Comparison of ENCODE assay signal across 10 cellular contexts in genomic region chr21:36773111-36773510, GRCh38.
DNase-seq lines count a peak whose midpoint lies in the region; ATAC-seq and TF ChIP-seq lines count a peak whose summit lies in the region.
"Had no signal": no experiment of that assay in that cellular context is flagged by ENCODE, and none has a peak within 500 bp of the region (broad histone marks: within the 10 kb centered on the region; RNA-seq: fewer than 3 reads in every experiment).

No MANE protein-coding gene starts in this region.

- H3K4me3 ChIP-seq in brain microvascular endothelial cell (ENCODE audit: low read depth, low read length) = no peak overlapping the region
- no peak overlapping the region for H3K4me3 ChIP-seq in left lung

- in situ Hi-C loops in brain microvascular endothelial cell (cut with HindIII; ENCODE audit: low pct_ligation_motif_present, low sequenced_read_pairs) = no loop called here

- H3K27me3 Mint-ChIP-seq in effector memory CD8-positive, alpha-beta T cell = no peaks in the 10 kb centered on the region
- H3K27me3 Mint-ChIP-seq: activated CD4-positive, alpha-beta T cell treated with anti-CD3 and anti-CD28 coated beads, Interleukin-2, amount 10 ng/mL, durations not matched to agents 7 days and 5 days had no signal

- H3K4me1 Mint-ChIP-seq in effector memory CD8-positive, alpha-beta T cell (ENCODE audit: low read depth in 2 of 2) = peaks cover 0 to 4% of the 10 kb centered on the region in 2 donors
- H3K4me1 Mint-ChIP-seq: activated CD4-positive, alpha-beta T cell treated with anti-CD3 and anti-CD28 coated beads, Interleukin-2, amount 10 ng/mL, durations not matched to agents 7 days and 5 days had no signal

- DNase-seq in A172 (ENCODE audit: low spot score) = peak; percentile 78
- DNase-seq in LoVo (ENCODE audit: low spot score) = peak; percentile 65
- DNase-seq in brain microvascular endothelial cell = peak; percentile 41
- DNase-seq in left lung = peak; percentile 69 to 89
- DNase-seq in effector memory CD8-positive, alpha-beta T cell = no peak
- no peak for DNase-seq in activated naive CD4-positive, alpha-beta T cell treated with Interleukin-2 at 50 U/mL for 16 hours
- DNase-seq in activated gamma-delta T cell treated with Interleukin-2 at 50 U/mL for 16 hours = no peak
- DNase-seq: activated CD4-positive, alpha-beta T cell treated with anti-CD3 and anti-CD28 coated beads, Interleukin-2, amount 10 ng/mL, durations not matched to agents 7 days and 5 days had no signal

- H3K27me3 ChIP-seq in brain microvascular endothelial cell (replicated peaks) (no peaks in the 10 kb centered on the region), left lung (no peaks in the 10 kb centered on the region)

- no peaks in the 10 kb centered on the region for H3K36me3 ChIP-seq in brain microvascular endothelial cell (replicated peaks)
- no peaks in the 10 kb centered on the region for H3K36me3 ChIP-seq in left lung

- no peaks in the 10 kb centered on the region for H3K9me3 ChIP-seq in left lung

- TF ChIP-seq CTCF in brain microvascular endothelial cell (IDR thresholded peaks at IDR 0.05; ENCODE audit: low read depth, low read length, missing control alignments) (no peak), left lung (IDR thresholded peaks at IDR 0.05) (no peak)

- no peaks in the 10 kb centered on the region for H3K36me3 Mint-ChIP-seq in effector memory CD8-positive, alpha-beta T cell (ENCODE audit: insufficient read depth)

- H3K27ac ChIP-seq in brain microvascular endothelial cell = no peak overlapping the region
- no peak overlapping the region for H3K27ac ChIP-seq in left lung
- H3K27ac ChIP-seq: KMS-11 had no signal

- peaks cover 0 to 3% of the 10 kb centered on the region in 2 donors for H3K4me1 ChIP-seq in left lung

- ATAC-seq in left lung (peak; percentile 92), HG03095 (IDR thresholded peaks at IDR 0.05; ENCODE audit: unreplicated experiment) (no peak)
- ATAC-seq in effector memory CD8-positive, alpha-beta T cell (replicated peaks) = no peak

- no peak overlapping the region for H3K27ac Mint-ChIP-seq in effector memory CD8-positive, alpha-beta T cell
- H3K27ac Mint-ChIP-seq: activated CD4-positive, alpha-beta T cell treated with anti-CD3 and anti-CD28 coated beads, Interleukin-2, amount 10 ng/mL, durations not matched to agents 7 days and 5 days had no signal

- intact Hi-C loops in left lung (cut with DNase I) = no loop called here

- H3K4me3 Mint-ChIP-seq in effector memory CD8-positive, alpha-beta T cell = no peak overlapping the region
- H3K4me3 Mint-ChIP-seq: activated CD4-positive, alpha-beta T cell treated with anti-CD3 and anti-CD28 coated beads, Interleukin-2, amount 10 ng/mL, durations not matched to agents 7 days and 5 days had no signal

- no peaks in the 10 kb centered on the region for H3K9me3 Mint-ChIP-seq in effector memory CD8-positive, alpha-beta T cell
- H3K9me3 Mint-ChIP-seq: activated CD4-positive, alpha-beta T cell treated with anti-CD3 and anti-CD28 coated beads, Interleukin-2, amount 10 ng/mL, durations not matched to agents 7 days and 5 days had no signal

Comparison
In these comparisons a context has a peak if more than half of its experiments do, and no peak if none do; other contexts are left out.
1. DNase-seq: peak in A172 (single experiment), LoVo (single experiment), brain microvascular endothelial cell (single experiment) and left lung (2 of 2); none in effector memory CD8-positive, alpha-beta T cell (0 of 3), activated naive CD4-positive, alpha-beta T cell treated with Interleukin-2 at 50 U/mL for 16 hours (single experiment) and activated gamma-delta T cell treated with Interleukin-2 at 50 U/mL for 16 hours (single experiment).